In the genomic region with DNA sequence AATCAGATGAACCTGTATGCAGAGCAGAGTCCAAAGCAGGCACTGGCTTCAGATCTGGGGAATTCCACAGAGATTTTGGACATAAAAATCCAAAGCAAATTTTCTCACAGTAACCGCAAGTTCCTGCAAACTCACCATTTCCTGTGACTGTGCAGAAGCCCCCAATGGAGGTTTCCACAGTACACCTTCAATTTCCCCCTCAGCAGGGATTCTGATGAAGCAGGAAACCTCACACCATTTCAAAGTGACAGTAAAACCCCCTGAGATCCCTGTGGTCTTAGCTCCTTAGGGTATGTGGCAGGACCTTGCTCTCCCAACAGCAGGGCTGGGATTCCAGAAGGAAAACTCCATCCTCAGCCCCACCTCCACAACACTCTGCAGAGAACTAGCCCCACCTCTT, we compare ENCODE assay signal across 16 cellular contexts. TPM values are rescaled to one million over a fixed set of nuclear protein-coding genes. Genes with fewer than 3 reads are reported as not detected.
DNase-seq lines count a peak whose midpoint lies in the region; TF ChIP-seq lines count a peak whose summit lies in the region.
"Had no signal": no experiment of that assay in that cellular context is flagged by ENCODE, and none has a peak within 500 bp of the region (broad histone marks: within the 10 kb centered on the region; RNA-seq: fewer than 3 reads in every experiment).

No MANE protein-coding gene starts in this region.

- TF ChIP-seq POLR2A in thyroid gland (IDR thresholded peaks at IDR 0.05) = no peak

- H3K36me3 Mint-ChIP-seq in HFFc6 (ENCODE audit: low read depth) = no peaks in the 10 kb centered on the region

- H3K4me3 ChIP-seq in AG10803 (ENCODE audit: low read length) (no peak overlapping the region), cardiac fibroblast (replicated peaks in 1 of 2; ENCODE audit: low read depth in 2 of 2, low read length in 2 of 2) (no peak overlapping the region), thyroid gland (replicated peaks in 1 of 3) (no peak overlapping the region)
- H3K4me3 ChIP-seq: skin epidermis had no signal

- peaks cover 6 to 12% of the 10 kb centered on the region in 2 donors for H3K4me1 ChIP-seq in thyroid gland

- intact Hi-C loops in thyroid gland (cut with DNase I) = no loop called here

- H3K36me3 ChIP-seq in thyroid gland = no peaks in the 10 kb centered on the region

- H3K27me3 ChIP-seq in thyroid gland = no peaks in the 10 kb centered on the region

- TF ChIP-seq CTCF in AG10803 (conservative IDR thresholded peaks at IDR 0.05; ENCODE audit: low read length) (no peak), HFFc6 (IDR thresholded peaks at IDR 0.05) (no peak), cardiac fibroblast (IDR thresholded peaks at IDR 0.05; ENCODE audit: low read depth, low read length) (no peak), thyroid gland (IDR thresholded peaks at IDR 0.05) (no peak)

- peak overlapping the region; percentile 73 for H3K4me3 Mint-ChIP-seq in HFFc6
- H3K4me3 Mint-ChIP-seq: CD14-positive monocyte had no signal

- DNase-seq in AG10803 (ENCODE audit: low read depth) (peak; percentile 55), HFFc6 (no peak), cardiac fibroblast (ENCODE audit: low read depth in 2 of 2) (peak; percentile 45 to 74), lung microvascular endothelial cell (ENCODE audit: low read depth in 2 of 2) (peak; percentile 27 to 76), thyroid gland (no peak), NCI-H748 (lab: John Stamatoyannopoulos, UW; ENCODE audit: unreplicated experiment) (no peak), NCI-H2107 treated with DMSO at 0.1 percent for 48 hours (lab: John Stamatoyannopoulos, UW; ENCODE audit: unreplicated experiment) (no peak), GM03348 (ENCODE audit: low spot score) (no peak)
- DNase-seq: activated T-cell treated with anti-CD3 and anti-CD28 coated beads, Interleukin-2, amount 50 U/mL, for 1 hour; midbrain; NCI-H1417; stimulated activated CD8-positive, alpha-beta memory T cell treated with anti-CD3 and anti-CD28 coated beads, Interleukin-4, amount 100 ng/mL, for 48 hours had no signal

- no peak overlapping the region for H3K27ac ChIP-seq in thyroid gland

- 72 to 73% methylated on average over 1 of the region's 1 CpG for WGBS in thyroid gland, 2 donors

- H3K27ac Mint-ChIP-seq in HFFc6 = peak overlapping the region; percentile 86
- H3K27ac Mint-ChIP-seq: CD14-positive monocyte had no signal

- H3K4me1 Mint-ChIP-seq in HFFc6 (ENCODE audit: low read depth) = peaks cover 52% of the 10 kb centered on the region

- H3K27me3 Mint-ChIP-seq in HFFc6 (ENCODE audit: insufficient read depth) = no peaks in the 10 kb centered on the region; the same call in none of the 2 replicates

- H3K9me3 ChIP-seq in thyroid gland = no peaks in the 10 kb centered on the region

- H3K9me3 Mint-ChIP-seq in HFFc6 = no peaks in the 10 kb centered on the region

RNA-seq across cellular contexts. Expression of a gene that starts 6.0 kb away (rescaled TPM):
- total RNA-seq in HFFc6 (2021; fragmentation: NEBNext Ultra II Directional; extraction: Animal tissue kit (Norgen Biotek cat#: 25700)) = 10 to 100 TPM in 4 of 6 experiments, 1 to 10 TPM in 2; 5.8 to 21.1 (median 19.0) TPM
- total RNA-seq in lung microvascular endothelial cell (7.4 and 25.8 TPM in 2 replicates), thyroid gland (100 to 1,000 TPM in 2 of 4 donors, 10 to 100 TPM in 2; 37.2 to 223 (median 106) TPM)
- total RNA-seq: OCI-LY7 had no signal

RNA-seq across cellular contexts. Expression of a gene that starts 57.2 kb away (rescaled TPM):
- total RNA-seq in HFFc6 (2021; fragmentation: NEBNext Ultra II Directional; extraction: Animal tissue kit (Norgen Biotek cat#: 25700)) = not detected
- total RNA-seq in lung microvascular endothelial cell (not detected in 2 replicates), thyroid gland (under 1 TPM in 1 of 4 donors, not detected in 3; 0.81 TPM)
- total RNA-seq: glomerular endothelial cell, OCI-LY7 had no signal

Comparison
In these comparisons a context has a peak if more than half of its experiments do, and no peak if none do; other contexts are left out.
1. DNase-seq: peak in AG10803 (single experiment), cardiac fibroblast (2 of 2) and lung microvascular endothelial cell (2 of 2); none in HFFc6 (single experiment), thyroid gland (0 of 2), NCI-H748 (single experiment), NCI-H2107 treated with DMSO at 0.1 percent for 48 hours (single experiment) and GM03348 (single experiment).